ENCODE assay signal across 20 cellular contexts in genomic region chr1:185825556-185825955, GRCh38.
DNase-seq lines count a peak whose midpoint lies in the region; ATAC-seq and TF ChIP-seq lines count a peak whose summit lies in the region.
"Had no signal": no experiment of that assay in that cellular context is flagged by ENCODE, and none has a peak within 500 bp of the region (broad histone marks: within the 10 kb centered on the region; RNA-seq: fewer than 3 reads in every experiment).

No MANE protein-coding gene starts in this region.

- H4K20me1 ChIP-seq in smooth muscle cell (ENCODE audit: low read depth): no peaks in the 10 kb centered on the region

- no peaks in the 10 kb centered on the region for H3K36me3 Mint-ChIP-seq in CD14-positive monocyte
- H3K36me3 Mint-ChIP-seq: activated naive CD8-positive, alpha-beta T cell; brain had no signal

- no peak overlapping the region for H3K4me3 Mint-ChIP-seq in CD14-positive monocyte
- H3K4me3 Mint-ChIP-seq: activated naive CD8-positive, alpha-beta T cell; B cell; brain had no signal

- peaks cover 4% of the 10 kb centered on the region for H3F3A ChIP-seq in smooth muscle cell (ENCODE audit: low read depth)

- H3K4me3 ChIP-seq in HAP-1 (no peak overlapping the region), astrocyte of the cerebellum (ENCODE audit: low read depth, low read length) (no peak overlapping the region), fibroblast of the aortic adventitia (ENCODE audit: low read depth, low read length) (no peak overlapping the region), smooth muscle cell (no peak overlapping the region)
- H3K4me3 ChIP-seq: thyroid gland had no signal

- H3K9me3 ChIP-seq in HAP-1 (no peaks in the 10 kb centered on the region), smooth muscle cell (replicated peaks; ENCODE audit: low read depth) (no peaks in the 10 kb centered on the region)
- H3K9me3 ChIP-seq: thyroid gland had no signal

- H3K27me3 ChIP-seq in HAP-1 (ENCODE audit: low read depth) (no peaks in the 10 kb centered on the region), smooth muscle cell (ENCODE audit: low read depth) (no peaks in the 10 kb centered on the region)
- H3K27me3 ChIP-seq: thyroid gland had no signal

- H2AFZ ChIP-seq in smooth muscle cell (ENCODE audit: low read depth): no peak overlapping the region

- WGBS in smooth muscle cell (ENCODE audit: low lambda C conversion rate): 23% methylated on average over 1 of the region's 1 CpG

- no peaks in the 10 kb centered on the region for H3K4me1 Mint-ChIP-seq in CD14-positive monocyte
- H3K4me1 Mint-ChIP-seq: B cell, brain had no signal

- TF ChIP-seq CTCF in astrocyte of the cerebellum (IDR thresholded peaks at IDR 0.05; ENCODE audit: low read depth, low read length, missing control alignments): no peak
- TF ChIP-seq CTCF in fibroblast of the aortic adventitia (IDR thresholded peaks at IDR 0.05; ENCODE audit: insufficient read depth, low read length): no peak
- TF ChIP-seq CTCF in smooth muscle cell (IDR thresholded peaks at IDR 0.05; ENCODE audit: borderline replicate concordance, insufficient read depth, poor library complexity, severe bottlenecking): no peak
- no peak for TF ChIP-seq CTCF in CD14-positive monocyte (IDR thresholded peaks at IDR 0.05)

- DNase-seq in HAP-1 (ENCODE audit: low spot score in 2 of 2) (peak; percentile 45 to 83), astrocyte of the cerebellum (ENCODE audit: low read depth) (peak; percentile 76), fibroblast of the aortic adventitia (ENCODE audit: low read depth) (peak; percentile 26), smooth muscle cell (lab: John Stamatoyannopoulos, UW; ENCODE audit: unreplicated experiment) (no peak), CD14-positive monocyte (ENCODE audit: low spot score) (no peak)
- no peak for DNase-seq in NK-92 treated with Interleukin-12 subunit alpha and Interleukin-12 subunit beta, amount 100 ng/mL, for 24 hours (lab: John Stamatoyannopoulos, UW)
- DNase-seq: activated CD4-positive, alpha-beta T cell treated with anti-CD3 and anti-CD28 coated beads for 4 hours; DMS79; foreskin fibroblast; NCI-H1694 treated with DMSO at 0.1 percent for 48 hours; NCI-H774; stimulated activated CD4-positive, alpha-beta T cell treated with anti-CD3 and anti-CD28 coated beads, Interleukin-4, amount 100 ng/mL, for 1 hour; stimulated activated naive CD4-positive, alpha-beta T cell treated with Interleukin-2 at 50 U/mL for 16 hours; thyroid gland had no signal

- H3K27me3 Mint-ChIP-seq in CD14-positive monocyte (ENCODE audit: low read depth in 3 of 3): peaks cover 0 to 1% (median 0%) of the 10 kb centered on the region in 3 donors
- H3K27me3 Mint-ChIP-seq: brain had no signal

- in situ Hi-C loops in HAP-1 (cut with MboI; ENCODE audit: low sequenced_read_pairs): no loop called here
- in situ Hi-C loops in astrocyte of the cerebellum (cut with HindIII; ENCODE audit: low sequenced_read_pairs): no loop called here

- no peak overlapping the region for H3K27ac Mint-ChIP-seq in CD14-positive monocyte
- H3K27ac Mint-ChIP-seq: activated naive CD8-positive, alpha-beta T cell; B cell; brain had no signal

- no peaks in the 10 kb centered on the region for H3K79me2 ChIP-seq in smooth muscle cell (ENCODE audit: low read depth)

- H3K27ac ChIP-seq in smooth muscle cell (ENCODE audit: low read depth): peak overlapping the region; percentile 61
- H3K27ac ChIP-seq: thyroid gland had no signal

- intact Hi-C loops in CD14-positive monocyte (cut with micrococcal nuclease): no loop called here

- ATAC-seq in HG02840 (IDR thresholded peaks at IDR 0.05; ENCODE audit: low FRiP score, unreplicated experiment) (no peak), HG02870 (IDR thresholded peaks at IDR 0.05; ENCODE audit: unreplicated experiment) (no peak)
- ATAC-seq: Right ventricle myocardium inferior had no signal

- H3K36me3 ChIP-seq in HAP-1 (replicated peaks): no peaks in the 10 kb centered on the region
- H3K36me3 ChIP-seq in smooth muscle cell (ENCODE audit: low read depth): no peaks in the 10 kb centered on the region
- H3K36me3 ChIP-seq: thyroid gland had no signal

- H3K4me1 ChIP-seq in HAP-1: peaks cover 12% of the 10 kb centered on the region
- peaks cover 8% of the 10 kb centered on the region for H3K4me1 ChIP-seq in smooth muscle cell (ENCODE audit: low read depth)
- H3K4me1 ChIP-seq: thyroid gland had no signal

- peaks cover 0 to 4% (median 2%) of the 10 kb centered on the region in 7 donors for H3K9me3 Mint-ChIP-seq in CD14-positive monocyte

- H3K9ac ChIP-seq in smooth muscle cell (ENCODE audit: low read depth): peak overlapping the region; percentile 34

- H3K4me2 ChIP-seq in smooth muscle cell: no peak overlapping the region

Comparison
In these comparisons a context has a peak if more than half of its experiments do, and no peak if none do; other contexts are left out.
1. DNase-seq: peak in HAP-1 (2 of 2), astrocyte of the cerebellum (single experiment) and fibroblast of the aortic adventitia (single experiment); none in smooth muscle cell (single experiment), NK-92 treated with Interleukin-12 subunit alpha and Interleukin-12 subunit beta, amount 100 ng/mL, for 24 hours (single experiment) and CD14-positive monocyte (single experiment).